Comparison of ENCODE assay signal across 8 cellular contexts in the genomic region with DNA sequence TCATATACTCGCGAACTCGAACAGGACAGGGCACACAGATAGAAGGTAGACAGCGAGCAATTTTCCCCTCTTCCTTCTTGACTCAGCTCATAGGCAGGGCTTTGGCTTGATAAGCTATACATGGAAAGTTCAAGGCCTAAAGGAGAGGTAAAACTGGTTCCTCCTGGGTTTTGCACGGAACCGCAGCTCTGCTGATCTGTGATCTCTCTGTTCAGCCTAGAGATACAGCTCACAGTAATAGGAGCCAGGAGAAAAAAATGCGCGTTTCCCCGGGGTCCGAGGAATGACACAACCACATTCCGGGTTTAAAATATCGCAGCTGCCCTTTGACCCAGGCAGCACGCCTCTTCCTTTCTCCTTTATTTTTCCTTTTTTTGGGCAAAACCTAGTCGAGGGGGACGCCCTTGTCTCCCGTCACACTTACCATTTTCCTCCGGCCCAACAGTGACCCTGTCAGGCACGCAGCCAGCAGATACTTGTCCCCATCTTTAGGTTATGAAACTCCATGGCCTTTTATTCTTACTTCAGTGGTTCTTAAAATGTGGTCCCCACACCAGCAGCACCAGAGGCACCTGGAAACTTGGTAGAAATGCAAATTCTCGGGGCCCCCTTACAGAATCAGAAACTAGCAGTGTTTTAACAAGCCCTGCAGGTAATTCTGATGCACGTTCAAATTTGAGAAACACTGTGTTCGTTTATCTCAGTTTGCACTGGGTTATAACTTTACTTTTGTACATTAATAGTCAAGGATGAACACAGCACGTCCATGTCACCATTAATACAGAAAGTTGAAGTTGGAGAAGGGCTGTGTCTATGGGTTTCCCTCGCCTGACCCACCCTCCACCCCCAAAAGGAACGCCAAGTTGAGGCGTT. TPM values are rescaled to one million over a fixed set of nuclear protein-coding genes. Genes with fewer than 3 reads are reported as not detected.
DNase-seq lines count a peak whose midpoint lies in the region; ATAC-seq and TF ChIP-seq lines count a peak whose summit lies in the region.

No MANE protein-coding gene starts in this region.

- H3K4me1 ChIP-seq in left lung (peaks cover 32 to 34% of the 10 kb centered on the region in 2 donors), subcutaneous abdominal adipose tissue (ENCODE audit: control insufficient read depth in 5 of 5, insufficient read depth in 5 of 5, low read length in 5 of 5) (peaks cover 5 to 45% (median 40%) of the 10 kb centered on the region in 5 donors)

- H3K27me3 ChIP-seq in left lung, result no peaks in the 10 kb centered on the region
- H3K27me3 ChIP-seq in subcutaneous abdominal adipose tissue (ENCODE audit: control insufficient read depth in 5 of 5, insufficient read depth in 4 of 5, low read length in 5 of 5), result no peaks in the 10 kb centered on the region

- peak overlapping the region; percentile 0 to 89 (median 83) for H3K9ac ChIP-seq in subcutaneous abdominal adipose tissue (ENCODE audit: low read length in 5 of 5)

- ATAC-seq in left lung (no peak), HG03571 (IDR thresholded peaks at IDR 0.05; ENCODE audit: unreplicated experiment) (no peak)

- intact Hi-C loops in left lung (cut with DNase I), result no loop called here

- H3K27ac ChIP-seq in left lung, result peak overlapping the region; percentile 96 to 98
- peak overlapping the region; percentile 98 for H3K27ac ChIP-seq in subcutaneous abdominal adipose tissue (ENCODE audit: low read depth, low read length)

- H3K4me3 ChIP-seq in cardiac fibroblast (replicated peaks in 1 of 2; ENCODE audit: low read depth in 2 of 2, low read length in 2 of 2) (peak overlapping the region; percentile 75 to 99), left lung (peak overlapping the region; percentile 75 to 96), subcutaneous abdominal adipose tissue (ENCODE audit: low read depth in 1 of 5, low read length in 5 of 5) (peak overlapping the region; percentile 86 to 100 (median 95))

- H3K9me3 ChIP-seq in left lung (no peaks in the 10 kb centered on the region), subcutaneous abdominal adipose tissue (ENCODE audit: control insufficient read depth in 5 of 5, low read length in 5 of 5) (no peaks in the 10 kb centered on the region)

- DNase-seq in SKM-1 treated with dmso at 0.1 percent for 144 hours (lab: John Stamatoyannopoulos, UW; ENCODE audit: unreplicated experiment), result peak; percentile 18
- DNase-seq in SKM-1 (lab: John Stamatoyannopoulos, UW; ENCODE audit: unreplicated experiment), result no peak
- peak; percentile 73 for DNase-seq in NCI-H345 (lab: John Stamatoyannopoulos, UW)
- peak; percentile 81 to 83 for DNase-seq in cardiac fibroblast (ENCODE audit: low read depth in 2 of 2)
- peak in 1 of 2 donors; percentile 55 for DNase-seq in left lung
- DNase-seq in mesenteric fat pad (ENCODE audit: low spot score), result no peak

- H3K36me3 ChIP-seq in left lung (no peaks in the 10 kb centered on the region), subcutaneous abdominal adipose tissue (ENCODE audit: control insufficient read depth in 5 of 5, insufficient read depth in 5 of 5, low read length in 5 of 5) (peaks cover 0 to 10% (median 5%) of the 10 kb centered on the region in 5 donors)

- TF ChIP-seq CTCF in cardiac fibroblast (IDR thresholded peaks at IDR 0.05; ENCODE audit: low read depth, low read length), result no peak
- TF ChIP-seq CTCF in left lung (IDR thresholded peaks at IDR 0.05), result no peak

RNA-seq across cellular contexts. Expression of gene LASP1, which starts 1.5 kb away (rescaled TPM):
- total RNA-seq in left lung (100 to 1,000 TPM; 163 to 172 TPM), mesenteric fat pad (172 TPM)

RNA-seq across cellular contexts. Expression of gene RPL23, which starts 14.8 kb away (rescaled TPM):
- 1,000 to 10,000 TPM; 1,144 to 1,160 TPM for total RNA-seq in left lung
- 1,395 TPM for total RNA-seq in mesenteric fat pad

RNA-seq across cellular contexts. Expression of gene CWC25, which starts 43.2 kb away (rescaled TPM):
- total RNA-seq in left lung (10 to 100 TPM; 15.0 to 22.3 TPM), mesenteric fat pad (22.4 TPM)

Comparison
In these comparisons a context has a peak if more than half of its experiments do, and no peak if none do; other contexts are left out.
1. DNase-seq: peak in SKM-1 treated with dmso at 0.1 percent for 144 hours (single experiment), NCI-H345 (single experiment) and cardiac fibroblast (2 of 2); none in SKM-1 (single experiment) and mesenteric fat pad (single experiment).
2. Peak in every context shown above with its lines, with median percentiles within 50 percentile points of each other: H3K4me3 ChIP-seq.